Comparison of ENCODE assay signal across 8 cellular contexts in the genomic region with DNA sequence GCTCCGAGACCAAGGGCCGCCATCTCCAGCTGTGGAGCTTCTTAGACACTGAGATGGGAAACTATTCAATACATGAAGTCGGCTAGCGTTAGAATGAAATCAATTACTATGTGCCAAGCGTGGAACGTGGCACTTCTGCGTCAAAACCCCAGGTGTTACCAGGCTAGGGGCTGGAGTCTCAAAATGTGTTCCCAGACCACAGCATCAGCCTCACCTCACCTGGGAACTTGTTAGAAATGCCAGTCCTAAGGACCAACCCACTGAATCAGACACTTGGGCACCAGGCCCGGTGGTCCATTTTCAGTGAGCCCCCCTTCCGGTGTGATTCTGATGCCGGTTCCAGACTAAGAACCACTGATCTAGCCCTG. TPM values are rescaled to one million over a fixed set of nuclear protein-coding genes. Genes with fewer than 3 reads are reported as not detected.
DNase-seq lines count a peak whose midpoint lies in the region; ATAC-seq, FAIRE-seq and TF ChIP-seq lines count a peak whose summit lies in the region.

No MANE protein-coding gene starts in this region.

- intact Hi-C loops in HCT116 (cut with micrococcal nuclease): no loop called here

- no peak overlapping the region for H2AFZ ChIP-seq in HCT116 (ENCODE audit: low read depth, low read length, poor library complexity, severe bottlenecking)
- H2AFZ ChIP-seq in hepatocyte: no peak overlapping the region

- H3K9ac ChIP-seq in HCT116 (ENCODE audit: low read length): peak overlapping the region; percentile 78

- POLR2A ChIA-PET in HCT116 (lab: Charles Lee): interaction anchor here (0.8 to 2.6 kb wide), 2 partner anchors 13 to 89 kb away, joined by 3 to 9 read pairs; no protein-coding TSS in a partner anchor
- POLR2A ChIA-PET in activated CD4-positive, alpha-beta memory T cell treated with anti-CD3 and anti-CD28 coated beads, Interleukin-2, amount 10 ng/mL, durations not matched to agents 7 days and 5 days (lab: Charles Lee): interaction anchor here (1.2 to 32.8 kb wide), 3 partner anchors 2 to 38 kb away, joined by 4 to 1170 read pairs (median 1170); a partner anchor contains a TSS

- no peak for TF ChIP-seq RAD21 in HCT116 (IDR thresholded peaks at IDR 0.05; ENCODE audit: low read depth)

- H3K4me2 ChIP-seq in HCT116 (ENCODE audit: low read length): peak overlapping the region; percentile 99
- peak overlapping the region; percentile 96 for H3K4me2 ChIP-seq in hepatocyte

- no peak for TF ChIP-seq POLR2A in HCT116 (IDR thresholded peaks at IDR 0.05; ENCODE audit: borderline replicate concordance, extremely low read depth, insufficient read depth, insufficient read length)

- CTCF ChIA-PET in HCT116 (lab: Charles Lee): interaction anchor here (6.9 kb wide), 1 partner anchor 13 kb away, joined by 149 read pairs; no protein-coding TSS in a partner anchor
- CTCF ChIA-PET in activated CD4-positive, alpha-beta memory T cell treated with anti-CD3 and anti-CD28 coated beads, Interleukin-2, amount 10 ng/mL, durations not matched to agents 7 days and 5 days (lab: Charles Lee): interaction anchor here (1.1 to 19.6 kb wide), 7 partner anchors 8 to 120 kb away, joined by 3 to 683 read pairs (median 4); a partner anchor contains a TSS

- H3K4me1 ChIP-seq in HCT116 (ENCODE audit: control insufficient read depth in 1 of 2, insufficient read depth in 2 of 2, low read length in 2 of 2): peaks cover 52 to 88% of the 10 kb centered on the region in 2 experiments
- peaks cover 54% of the 10 kb centered on the region for H3K4me1 ChIP-seq in hepatocyte (ENCODE audit: insufficient read depth)
- H3K4me1 ChIP-seq in small intestine (ENCODE audit: control insufficient read depth in 2 of 2, insufficient read depth in 1 of 2, low read depth in 1 of 2, low read length in 1 of 2): peaks cover 0 to 9% of the 10 kb centered on the region in 2 donors

- TF ChIP-seq CTCF in HCT116 (IDR thresholded peaks at IDR 0.05 in 2 of 3, conservative IDR thresholded peaks at IDR 0.05 in 1 of 3; ENCODE audit: borderline replicate concordance in 1 of 3, insufficient read depth in 1 of 3, low read depth in 2 of 3, low read length in 2 of 3) (no peak), hepatocyte (IDR thresholded peaks at IDR 0.05; ENCODE audit: poor library complexity) (no peak)

- H3K27me3 ChIP-seq in HCT116 (ENCODE audit: insufficient read depth, low read length) (no peaks in the 10 kb centered on the region), hepatocyte (no peaks in the 10 kb centered on the region), small intestine (ENCODE audit: control insufficient read depth in 2 of 2, insufficient read depth in 2 of 2, low read length in 2 of 2) (no peaks in the 10 kb centered on the region)

- H4K20me1 ChIP-seq in HCT116 (ENCODE audit: insufficient read depth) (no peaks in the 10 kb centered on the region), hepatocyte (ENCODE audit: insufficient read depth, poor library complexity, severe bottlenecking) (peaks cover 25% of the 10 kb centered on the region)

- peaks cover 41% of the 10 kb centered on the region for H3K4me1 Mint-ChIP-seq in activated CD4-positive, alpha-beta memory T cell treated with anti-CD3 and anti-CD28 coated beads, Interleukin-2, amount 10 ng/mL, durations not matched to agents 7 days and 5 days

- H3K27me3 Mint-ChIP-seq in activated CD4-positive, alpha-beta memory T cell treated with anti-CD3 and anti-CD28 coated beads, Interleukin-2, amount 10 ng/mL, durations not matched to agents 7 days and 5 days: no peaks in the 10 kb centered on the region

- H3K27ac ChIP-seq in HCT116 (ENCODE audit: low read depth, low read length) (peak overlapping the region; percentile 100), hepatocyte (peak overlapping the region; percentile 100), small intestine (ENCODE audit: low read depth in 1 of 2, low read length in 1 of 2) (peak overlapping the region; percentile 94 to 100)

- no peak for ATAC-seq in HCT116
- no peak for ATAC-seq in GM21515 (IDR thresholded peaks at IDR 0.05; ENCODE audit: unreplicated experiment)

- FAIRE-seq in small intestine (lab: Jason Lieb, UNC): no peak

- H3K9me3 Mint-ChIP-seq in activated CD4-positive, alpha-beta memory T cell treated with anti-CD3 and anti-CD28 coated beads, Interleukin-2, amount 10 ng/mL, durations not matched to agents 7 days and 5 days: no peaks in the 10 kb centered on the region

- DNase-seq in HCT116 (ENCODE audit: low read depth, low spot score) (no peak), hepatocyte (ENCODE audit: low spot score) (no peak), small intestine (no peak), NCI-H2196 treated with DMSO at 0.1 percent for 48 hours (lab: John Stamatoyannopoulos, UW; ENCODE audit: unreplicated experiment) (no peak), putamen (ENCODE audit: low spot score) (no peak), iPS-NIHi11 (ENCODE audit: low spot score) (no peak)
- no peak for DNase-seq in activated CD4-positive, alpha-beta memory T cell treated with anti-CD3 and anti-CD28 coated beads, Interleukin-2, amount 10 ng/mL, durations not matched to agents 7 days and 5 days

- H3K9me2 ChIP-seq in HCT116 (ENCODE audit: insufficient read depth) (no peaks in the 10 kb centered on the region), hepatocyte (replicated peaks; ENCODE audit: insufficient read depth) (no peaks in the 10 kb centered on the region)

- no peaks in the 10 kb centered on the region for H3K36me3 ChIP-seq in HCT116 (ENCODE audit: control insufficient read depth in 1 of 2, insufficient read depth in 2 of 2, low read length in 2 of 2)
- no peaks in the 10 kb centered on the region for H3K36me3 ChIP-seq in hepatocyte (replicated peaks; ENCODE audit: insufficient read depth, low read depth)
- peaks cover 2% of the 10 kb centered on the region in 2 donors for H3K36me3 ChIP-seq in small intestine (ENCODE audit: control insufficient read depth in 2 of 2, insufficient read depth in 2 of 2, low read length in 2 of 2)

- H3K9me3 ChIP-seq in HCT116 (ENCODE audit: control insufficient read depth in 1 of 2, insufficient read depth in 1 of 2, low read depth in 1 of 2, low read length in 2 of 2): no peaks in the 10 kb centered on the region
- no peaks in the 10 kb centered on the region for H3K9me3 ChIP-seq in hepatocyte (ENCODE audit: low read depth)
- H3K9me3 ChIP-seq in small intestine (ENCODE audit: control insufficient read depth, low read depth): no peaks in the 10 kb centered on the region

- H3K79me2 ChIP-seq in HCT116 (ENCODE audit: insufficient read depth, low read length) (peaks cover 33% of the 10 kb centered on the region), hepatocyte (peaks cover 62% of the 10 kb centered on the region)

- no TSS peak for BruUV-seq in HCT116 (replicated peaks; lab: Mats Ljungman, UMichigan)

- peak overlapping the region; percentile 84 for H3K4me3 Mint-ChIP-seq in activated CD4-positive, alpha-beta memory T cell treated with anti-CD3 and anti-CD28 coated beads, Interleukin-2, amount 10 ng/mL, durations not matched to agents 7 days and 5 days

- WGBS in hepatocyte (ENCODE audit: low lambda C conversion rate, missing lambda C conversion rate): 53% methylated on average over 10 of the region's 10 CpGs
- 9 to 48% (median 37%) methylated on average over 10 of the region's 10 CpGs for WGBS in small intestine, 3 donors

- RAD21 ChIA-PET in HCT116 (lab: Charles Lee; ENCODE audit: low non-redundant PET in 1 of 2, low total read pairs in 2 of 2, uncharacterized antibody in 2 of 2, unreplicated experiment in 2 of 2): interaction anchor here in 1 of 2 experiments (1.3 kb wide), 1 partner anchor 90 kb away, joined by 3 read pairs; a partner anchor contains a TSS

- H3K27ac Mint-ChIP-seq in activated CD4-positive, alpha-beta memory T cell treated with anti-CD3 and anti-CD28 coated beads, Interleukin-2, amount 10 ng/mL, durations not matched to agents 7 days and 5 days: peak overlapping the region; percentile 92

- H3K4me3 ChIP-seq in HCT116 (replicated peaks in 1 of 2; ENCODE audit: low read depth in 1 of 2, low read length in 2 of 2) (peak overlapping the region; percentile 45 to 66), hepatocyte (peak overlapping the region; percentile 6), small intestine (ENCODE audit: low read depth in 1 of 2, low read length in 2 of 2) (peak overlapping the region; percentile 25 to 97)

- H3K36me3 Mint-ChIP-seq in activated CD4-positive, alpha-beta memory T cell treated with anti-CD3 and anti-CD28 coated beads, Interleukin-2, amount 10 ng/mL, durations not matched to agents 7 days and 5 days (ENCODE audit: low read depth): peaks cover 44% of the 10 kb centered on the region

RNA-seq across cellular contexts. Expression of a gene that starts 5.0 kb away (rescaled TPM):
- total RNA-seq in HCT116 (2021; ENCODE audit: unreplicated experiment): 17.5 TPM
- 6.6 and 7.3 TPM in 2 replicates for polyA plus RNA-seq in HCT116 (2012)
- total RNA-seq in activated CD4-positive, alpha-beta memory T cell treated with anti-CD3 and anti-CD28 coated beads, Interleukin-2, amount 10 ng/mL, durations not matched to agents 7 days and 5 days: 10 to 100 TPM; 26.5 to 26.9 TPM
- total RNA-seq in hepatocyte: 2.7 and 3.8 TPM in 2 replicates
- 2.5 and 2.7 TPM in 2 replicates for polyA plus RNA-seq in hepatocyte
- 1 to 10 TPM; 3.6 to 9.4 (median 3.8) TPM for polyA plus RNA-seq in small intestine

RNA-seq across cellular contexts. Expression of a gene that starts 5.3 kb away (rescaled TPM):
- total RNA-seq in HCT116 (2021; ENCODE audit: unreplicated experiment): 116 TPM
- 93.4 and 134 TPM in 2 replicates for polyA plus RNA-seq in HCT116 (2012)
- total RNA-seq in activated CD4-positive, alpha-beta memory T cell treated with anti-CD3 and anti-CD28 coated beads, Interleukin-2, amount 10 ng/mL, durations not matched to agents 7 days and 5 days: 100 to 1,000 TPM; 157 to 163 TPM
- total RNA-seq in hepatocyte: 38.7 and 45.3 TPM in 2 replicates
- polyA plus RNA-seq in hepatocyte: 40.4 and 43.6 TPM in 2 replicates
- polyA plus RNA-seq in small intestine: 10 to 100 TPM; 13.3 to 75.9 (median 44.5) TPM

RNA-seq across cellular contexts. Expression of a gene that starts 59.9 kb away (rescaled TPM):
- total RNA-seq in HCT116 (2021; ENCODE audit: unreplicated experiment): 1.1 TPM
- 1.5 TPM in 2 replicates for polyA plus RNA-seq in HCT116 (2012)
- total RNA-seq in activated CD4-positive, alpha-beta memory T cell treated with anti-CD3 and anti-CD28 coated beads, Interleukin-2, amount 10 ng/mL, durations not matched to agents 7 days and 5 days: not detected
- total RNA-seq in hepatocyte: 35.8 and 39.2 TPM in 2 replicates
- 9.2 and 20.9 TPM in 2 replicates for polyA plus RNA-seq in hepatocyte
- polyA plus RNA-seq in small intestine: under 1 TPM in 1 of 3 donors, not detected in 2; 0.78 TPM

Comparison
In these comparisons a context has a peak if more than half of its experiments do, and no peak if none do; other contexts are left out.
1. H3K4me3 ChIP-seq: peak in every context shown above with its lines; median percentile 61 in small intestine; 56 in HCT116; 6 in hepatocyte.
2. RNA of a gene that starts 59.9 kb away (total RNA-seq): 35.8 to 39.2 TPM in hepatocyte; 1.1 TPM in HCT116 (single experiment) and not detected in activated CD4-positive, alpha-beta memory T cell treated with anti-CD3 and anti-CD28 coated beads, Interleukin-2, amount 10 ng/mL, durations not matched to agents 7 days and 5 days; every median in the first group is over 10 times any median in the second.
3. Peak in every context shown above with its lines, with median percentiles within 50 percentile points of each other: H3K27ac ChIP-seq.